In the genomic region with DNA sequence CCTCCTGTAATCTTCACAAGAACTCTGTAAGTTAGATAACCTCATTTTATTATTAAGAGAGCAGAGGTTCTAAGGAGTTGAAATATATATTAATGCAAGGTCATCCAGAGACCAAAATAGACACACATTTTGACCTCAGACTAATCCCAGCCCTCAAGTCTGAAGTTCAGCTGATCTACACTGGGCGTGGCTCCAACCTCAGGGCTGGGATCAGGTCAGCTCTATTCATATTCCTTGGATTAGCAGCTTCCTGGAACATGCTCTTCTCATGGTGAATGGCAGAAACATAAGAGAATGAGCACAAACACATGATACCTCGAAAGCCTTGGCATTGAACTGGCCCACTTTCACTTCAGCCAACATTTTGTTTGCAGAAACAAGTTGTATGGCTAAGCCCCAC, we compare ENCODE assay signal across 20 cellular contexts.
DNase-seq lines count a peak whose midpoint lies in the region; ATAC-seq and TF ChIP-seq lines count a peak whose summit lies in the region.
"Had no signal": no experiment of that assay in that cellular context is flagged by ENCODE, and none has a peak within 500 bp of the region (broad histone marks: within the 10 kb centered on the region; RNA-seq: fewer than 3 reads in every experiment).

No MANE protein-coding gene starts in this region.

- no peaks in the 10 kb centered on the region for H3K27me3 ChIP-seq in MG63
- no peaks in the 10 kb centered on the region for H3K27me3 ChIP-seq in colonic mucosa
- H3K27me3 ChIP-seq in psoas muscle (ENCODE audit: insufficient read depth in 3 of 3, low read length in 2 of 3), result no peaks in the 10 kb centered on the region
- H3K27me3 ChIP-seq: BLaER1, ovary, tibial artery had no signal

- no peaks in the 10 kb centered on the region for H3K4me1 ChIP-seq in colonic mucosa
- H3K4me1 ChIP-seq in psoas muscle, result no peaks in the 10 kb centered on the region
- H3K4me1 ChIP-seq: tibial artery had no signal

- DNase-seq in MG63 (peak; percentile 20), NCI-H1092 treated with DMSO at 0.1 percent for 48 hours (lab: John Stamatoyannopoulos, UW) (peak; percentile 52), colonic mucosa (peak; percentile 49), psoas muscle (peak; percentile 13 to 57), sciatic nerve (ENCODE audit: low spot score) (no peak), kidney glomerular epithelial cell (lab: John Stamatoyannopoulos, UW) (no peak)
- DNase-seq: activated CD4-positive, alpha-beta memory T cell treated with anti-CD3 and anti-CD28 coated beads for 36 hours; activated CD4-positive, alpha-beta T cell treated with anti-CD3 and anti-CD28 coated beads for 1 hour; activated naive CD4-positive, alpha-beta T cell treated with anti-CD3 and anti-CD28 coated beads for 36 hours; endodermal cell; glutamatergic neuron; NCI-H1436; NCI-H2081; ovary; retina; stimulated activated CD4-positive, alpha-beta T cell treated with anti-CD3 and anti-CD28 coated beads, Interleukin-4, amount 100 ng/mL, for 24 hours; T-helper 2 cell; tibial artery had no signal

- no peak overlapping the region for H3K9ac ChIP-seq in colonic mucosa (ENCODE audit: low read depth in 2 of 2, low read length in 2 of 2)
- H3K9ac ChIP-seq: BLaER1 had no signal

- TF ChIP-seq CTCF in colonic mucosa (IDR thresholded peaks at IDR 0.05) (no peak), psoas muscle (IDR thresholded peaks at IDR 0.05) (no peak)

- no peak overlapping the region for H3K4me3 ChIP-seq in MG63
- H3K4me3 ChIP-seq in colonic mucosa, result no peak overlapping the region
- H3K4me3 ChIP-seq in psoas muscle, result no peak overlapping the region
- H3K4me3 ChIP-seq: BLaER1, ovary, tibial artery had no signal

- H3K27ac ChIP-seq in colonic mucosa (no peak overlapping the region), psoas muscle (no peak overlapping the region)
- H3K27ac ChIP-seq: BLaER1, ovary, tibial artery had no signal

- H3K9me3 ChIP-seq in MG63 (no peaks in the 10 kb centered on the region), colonic mucosa (no peaks in the 10 kb centered on the region), psoas muscle (no peaks in the 10 kb centered on the region)
- H3K9me3 ChIP-seq: ovary, tibial artery had no signal

- WGBS in psoas muscle, 3 donors, result 18 to 31% (median 29%) methylated on average over 2 of the region's 2 CpGs

- H3K36me3 ChIP-seq in MG63 (no peaks in the 10 kb centered on the region), colonic mucosa (no peaks in the 10 kb centered on the region), psoas muscle (ENCODE audit: insufficient read depth in 1 of 2, low read depth in 1 of 2) (no peaks in the 10 kb centered on the region)
- H3K36me3 ChIP-seq: BLaER1, ovary, tibial artery had no signal

- ATAC-seq in psoas muscle (peak; percentile 46 to 88 (median 78)), sciatic nerve (no peak), GM18520 (IDR thresholded peaks at IDR 0.05; ENCODE audit: unreplicated experiment) (no peak)

- intact Hi-C loops in colonic mucosa (cut with DNase I) (no loop called here), psoas muscle (cut with DNase I) (no loop called here), sciatic nerve (cut with DNase I) (no loop called here)

Comparison
In these comparisons a context has a peak if more than half of its experiments do, and no peak if none do; other contexts are left out.
1. DNase-seq: peak in MG63 (single experiment), NCI-H1092 treated with DMSO at 0.1 percent for 48 hours (single experiment), colonic mucosa (single experiment) and psoas muscle (2 of 2); none in sciatic nerve (single experiment) and kidney glomerular epithelial cell (single experiment).
2. ATAC-seq: peak in psoas muscle (4 of 4); none in sciatic nerve (single experiment) and GM18520 (single experiment).